ENCODE assay signal across 28 cellular contexts in the genomic region with DNA sequence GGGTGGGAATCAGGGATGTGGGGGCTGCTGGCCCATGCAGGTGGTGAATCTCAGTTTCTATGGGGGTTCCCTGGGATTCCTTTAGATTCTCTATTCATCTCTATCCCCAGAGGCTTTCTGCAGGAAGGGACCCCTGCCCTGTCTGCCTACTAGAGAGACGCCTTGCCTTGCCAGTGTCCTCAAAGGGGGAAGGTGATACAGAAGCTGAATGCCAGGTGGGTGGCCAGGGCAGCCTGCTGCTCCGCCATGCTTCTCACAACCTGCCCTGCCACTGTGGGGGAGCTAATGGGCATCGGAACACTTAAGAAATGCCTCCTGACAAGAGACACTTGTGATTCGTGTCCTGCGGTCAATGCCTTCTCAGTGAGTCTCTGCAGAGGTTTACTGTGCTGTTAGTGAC.
"Had no signal": no experiment of that assay in that cellular context is flagged by ENCODE, and none has a peak within 500 bp of the region (broad histone marks: within the 10 kb centered on the region; RNA-seq: fewer than 3 reads in every experiment).

No MANE protein-coding gene starts in this region.

- H3K9me3 Mint-ChIP-seq: natural killer cell; nephron; stimulated activated effector memory CD8-positive, alpha-beta T cell treated with anti-CD3 and anti-CD28 coated beads, Interleukin-12 subunit alpha, Interleukin-12 subunit beta, amount 100 ng/mL, for 72 hours; stimulated activated naive CD8-positive, alpha-beta T cell treated with anti-CD3 and anti-CD28 coated beads, Interleukin-15, amount 100 ng/mL, for 72 hours; type B pancreatic cell had no signal

- H3K4me1 ChIP-seq: parathyroid adenoma, psoas muscle, right lobe of liver, sigmoid colon, suprapubic skin, testis, tibial artery, upper lobe of right lung, uterus had no signal

- H3K4me3 ChIP-seq: neural progenitor cell, ovary, psoas muscle, right lobe of liver, sigmoid colon, suprapubic skin, testis, tibial artery, transverse colon, upper lobe of right lung, uterus had no signal

- FAIRE-seq: small intestine had no signal

- H3K4me2 ChIP-seq: neural progenitor cell had no signal

- H3K27ac Mint-ChIP-seq: natural killer cell; nephron; neural progenitor cell; progenitor cell of endocrine pancreas; stimulated activated effector memory CD8-positive, alpha-beta T cell treated with anti-CD3 and anti-CD28 coated beads, Interleukin-12 subunit alpha, Interleukin-12 subunit beta, amount 100 ng/mL, for 72 hours; stimulated activated naive CD8-positive, alpha-beta T cell treated with anti-CD3 and anti-CD28 coated beads, Interleukin-15, amount 100 ng/mL, for 72 hours; type B pancreatic cell had no signal

- H3K27ac ChIP-seq: neural progenitor cell, ovary, parathyroid adenoma, psoas muscle, right lobe of liver, sigmoid colon, suprapubic skin, testis, tibial artery, transverse colon, upper lobe of right lung, uterus had no signal

- DNase-seq: natural killer cell; occipital lobe; ovary; psoas muscle; right lobe of liver; sigmoid colon; small intestine; stimulated activated CD4-positive, alpha-beta T cell treated with anti-CD3 and anti-CD28 coated beads, Interleukin-15, amount 100 ng/mL, for 24 hours; stimulated activated CD4-positive, alpha-beta T cell treated with anti-CD3 and anti-CD28 coated beads, Interleukin-2, amount 100 ng/mL, for 24 hours; stimulated activated CD4-positive, alpha-beta T cell treated with anti-CD3 and anti-CD28 coated beads, Interleukin-2, amount 100 ng/mL, for 48 hours; stimulated activated CD4-positive, alpha-beta T cell treated with anti-CD3 and anti-CD28 coated beads, Interleukin-4, amount 100 ng/mL, for 24 hours; stimulated activated naive CD4-positive, alpha-beta T cell; stimulated activated naive CD8-positive, alpha-beta T cell treated with anti-CD3 and anti-CD28 coated beads, Interleukin-15, amount 100 ng/mL, for 72 hours; stimulated activated naive CD8-positive, alpha-beta T cell treated with anti-CD3 and anti-CD28 coated beads, Interleukin-15, Interleukin-2, amounts not matched to agents 100 U/mL and 50 U/mL, for 24 hours; substantia nigra; testis; tibial artery; transverse colon; upper lobe of right lung; uterus had no signal

- H2AFZ ChIP-seq: neural progenitor cell, parathyroid adenoma had no signal

- H3K79me2 ChIP-seq: parathyroid adenoma had no signal

- H3K9ac ChIP-seq: neural progenitor cell, parathyroid adenoma had no signal

- H3K27me3 ChIP-seq: ovary, right lobe of liver, suprapubic skin, testis, transverse colon, uterus had no signal

- H3K4me1 Mint-ChIP-seq: natural killer cell; stimulated activated effector memory CD8-positive, alpha-beta T cell treated with anti-CD3 and anti-CD28 coated beads, Interleukin-12 subunit alpha, Interleukin-12 subunit beta, amount 100 ng/mL, for 72 hours; stimulated activated naive CD8-positive, alpha-beta T cell treated with anti-CD3 and anti-CD28 coated beads, Interleukin-15, amount 100 ng/mL, for 72 hours had no signal

- ATAC-seq: natural killer cell; psoas muscle; right cardiac atrium; right lobe of liver; stimulated activated effector memory CD8-positive, alpha-beta T cell treated with anti-CD3 and anti-CD28 coated beads, Interleukin-12 subunit alpha, Interleukin-12 subunit beta, amount 100 ng/mL, for 72 hours; stimulated activated naive CD8-positive, alpha-beta T cell treated with anti-CD3 and anti-CD28 coated beads, Interleukin-15, amount 100 ng/mL, for 72 hours; stimulated activated naive CD8-positive, alpha-beta T cell treated with anti-CD3 and anti-CD28 coated beads, Interleukin-15, Interleukin-2, amounts not matched to agents 100 U/mL and 50 U/mL, for 24 hours; upper lobe of right lung had no signal

- H3K36me3 Mint-ChIP-seq: natural killer cell; neural progenitor cell; stimulated activated effector memory CD8-positive, alpha-beta T cell treated with anti-CD3 and anti-CD28 coated beads, Interleukin-12 subunit alpha, Interleukin-12 subunit beta, amount 100 ng/mL, for 72 hours; type B pancreatic cell had no signal

- H3K36me3 ChIP-seq: neural progenitor cell, ovary, right lobe of liver, sigmoid colon, suprapubic skin, tibial artery, transverse colon, upper lobe of right lung, uterus had no signal

- H3K9me3 ChIP-seq: ovary, psoas muscle, right lobe of liver, sigmoid colon, suprapubic skin, testis, tibial artery, transverse colon, upper lobe of right lung, uterus had no signal

- H3K4me3 Mint-ChIP-seq: natural killer cell; nephron; stimulated activated effector memory CD8-positive, alpha-beta T cell treated with anti-CD3 and anti-CD28 coated beads, Interleukin-12 subunit alpha, Interleukin-12 subunit beta, amount 100 ng/mL, for 72 hours; stimulated activated naive CD8-positive, alpha-beta T cell treated with anti-CD3 and anti-CD28 coated beads, Interleukin-15, amount 100 ng/mL, for 72 hours; type B pancreatic cell had no signal
